In the genomic region with DNA sequence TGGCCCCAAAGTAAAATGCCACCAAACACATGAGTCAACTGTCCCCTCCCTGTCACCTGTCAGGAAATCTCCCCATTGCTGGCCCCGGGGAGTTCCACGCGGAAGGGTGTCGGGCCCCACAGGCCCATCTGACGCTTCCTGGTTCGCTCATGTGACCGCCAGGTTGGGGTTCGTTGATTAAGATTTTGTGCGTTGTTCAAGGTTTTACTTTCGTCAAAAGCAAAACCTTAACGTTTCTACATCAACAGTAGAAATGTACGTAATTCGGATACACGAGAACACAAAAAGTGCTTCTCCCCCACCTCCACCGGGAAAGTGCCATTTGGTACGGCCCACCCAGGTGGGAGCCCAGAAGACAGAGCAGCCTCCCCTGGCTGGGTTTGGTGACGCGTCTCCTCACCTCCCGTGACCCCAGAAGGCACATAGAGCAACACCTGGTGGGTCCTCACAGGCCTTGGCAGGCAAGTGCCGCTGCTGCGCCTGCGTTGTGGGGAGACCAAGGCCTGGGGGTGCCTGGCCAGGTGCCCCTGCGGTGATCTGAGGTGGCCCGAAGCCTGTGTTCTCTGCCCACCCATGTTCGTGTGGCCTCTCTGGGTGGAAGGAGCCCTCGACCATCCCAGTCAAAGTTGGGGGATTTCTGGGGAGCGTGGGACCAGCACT, we compare ENCODE assay signal across 8 cellular contexts.
DNase-seq lines count a peak whose midpoint lies in the region; ATAC-seq lines count a peak whose summit lies in the region.

No MANE protein-coding gene starts in this region.

- H2BK12ac ChIP-seq in trophoblast cell (ENCODE audit: low read length) = peak overlapping the region; percentile 3

- no peak overlapping the region for H3K27ac Mint-ChIP-seq in activated T-helper 2 cell treated with anti-CD3 and anti-CD28 coated beads, Interferon-gamma antibody, Interleukin-2, Interleukin-4, amounts not matched to agents 10 μg/mL and 5 μg/mL and 100 μg/mL, durations not matched to agents 14 hours and 24 hours and 36 hours

- no peak overlapping the region for H3K4me2 ChIP-seq in trophoblast cell (ENCODE audit: low read length)

- H3K14ac ChIP-seq in trophoblast cell (ENCODE audit: low read length) = peak overlapping the region; percentile 16

- no peak overlapping the region for H3K9ac ChIP-seq in trophoblast cell (ENCODE audit: low read length)

- H3K27ac ChIP-seq in trophoblast cell (ENCODE audit: low read depth, low read length) = peak overlapping the region; percentile 55

- no peak overlapping the region for H2AFZ ChIP-seq in trophoblast cell (ENCODE audit: insufficient read depth, low read length, poor library complexity)

- peak; percentile 84 for DNase-seq in activated CD8-positive, alpha-beta memory T cell treated with anti-CD3 and anti-CD28 coated beads, Interleukin-2, amount 50 U/mL, for 1 hour (ENCODE audit: extremely low read depth)
- DNase-seq in trophoblast cell (no peak), Ammon's horn (ENCODE audit: low spot score) (no peak), putamen (ENCODE audit: low spot score) (no peak), AML-193 (lab: John Stamatoyannopoulos, UW) (no peak)
- no peak for DNase-seq in activated T-helper 2 cell treated with anti-CD3 and anti-CD28 coated beads, Interferon-gamma antibody, Interleukin-2, Interleukin-4, amounts not matched to agents 10 μg/mL and 5 μg/mL and 100 μg/mL, durations not matched to agents 14 hours and 24 hours and 36 hours (ENCODE audit: low spot score)

- H3K9me3 ChIP-seq in trophoblast cell (ENCODE audit: insufficient read depth, low read depth, low read length) = no peaks in the 10 kb centered on the region

- no peak overlapping the region for H3K4ac ChIP-seq in trophoblast cell (ENCODE audit: low read depth, low read length)

- peaks cover 29% of the 10 kb centered on the region for H3K79me1 ChIP-seq in trophoblast cell (ENCODE audit: low read length)

- no peak overlapping the region for H4K8ac ChIP-seq in trophoblast cell (ENCODE audit: low read depth, low read length)

- peaks cover 45 to 64% of the 10 kb centered on the region in 2 experiments for H3K4me1 ChIP-seq in trophoblast cell (ENCODE audit: control insufficient read depth in 1 of 2, insufficient read depth in 2 of 2, low read length in 2 of 2)

- H2AK5ac ChIP-seq in trophoblast cell (ENCODE audit: low read length) = no peak overlapping the region

- peaks cover 18% of the 10 kb centered on the region for H3K79me2 ChIP-seq in trophoblast cell (ENCODE audit: control insufficient read depth, insufficient read depth, low read length, poor library complexity)

- H3K18ac ChIP-seq in trophoblast cell (ENCODE audit: low read length) = peak overlapping the region; percentile 31

- no CpG with 5 or more reads among the region's 27 CpGs for WGBS in trophoblast cell (ENCODE audit: extremely low coverage, insufficient coverage, insufficient read length)

- H3K36me3 Mint-ChIP-seq in activated T-helper 2 cell treated with anti-CD3 and anti-CD28 coated beads, Interferon-gamma antibody, Interleukin-2, Interleukin-4, amounts not matched to agents 10 μg/mL and 5 μg/mL and 100 μg/mL, durations not matched to agents 14 hours and 24 hours and 36 hours (ENCODE audit: low read depth) = peaks cover 15% of the 10 kb centered on the region

- peaks cover 37 to 45% of the 10 kb centered on the region in 2 experiments for H3K36me3 ChIP-seq in trophoblast cell (ENCODE audit: control insufficient read depth in 1 of 2, insufficient read depth in 2 of 2, low read length in 2 of 2)

- peak overlapping the region; percentile 1 for H2BK120ac ChIP-seq in trophoblast cell (ENCODE audit: insufficient read depth, low read length, poor library complexity)

- H3K4me3 Mint-ChIP-seq in activated T-helper 2 cell treated with anti-CD3 and anti-CD28 coated beads, Interferon-gamma antibody, Interleukin-2, Interleukin-4, amounts not matched to agents 10 μg/mL and 5 μg/mL and 100 μg/mL, durations not matched to agents 14 hours and 24 hours and 36 hours (ENCODE audit: low read depth) = no peak overlapping the region

- no peaks in the 10 kb centered on the region for H3K27me3 ChIP-seq in trophoblast cell (ENCODE audit: insufficient read depth, low read length)

- no peak overlapping the region for H4K12ac ChIP-seq in trophoblast cell (ENCODE audit: low read depth, low read length)

- peak overlapping the region; percentile 10 for H2BK5ac ChIP-seq in trophoblast cell (ENCODE audit: low read depth, low read length, poor library complexity)

- intact Hi-C loops in activated T-helper 2 cell treated with anti-CD3 and anti-CD28 coated beads, Interferon-gamma antibody, Interleukin-2, Interleukin-4, amounts not matched to agents 10 μg/mL and 5 μg/mL and 100 μg/mL, durations not matched to agents 14 hours and 24 hours and 36 hours (cut with micrococcal nuclease) = no loop called here

- H3K27me3 Mint-ChIP-seq in activated T-helper 2 cell treated with anti-CD3 and anti-CD28 coated beads, Interferon-gamma antibody, Interleukin-2, Interleukin-4, amounts not matched to agents 10 μg/mL and 5 μg/mL and 100 μg/mL, durations not matched to agents 14 hours and 24 hours and 36 hours (ENCODE audit: low read depth) = no peaks in the 10 kb centered on the region

- H3K9me3 Mint-ChIP-seq in activated T-helper 2 cell treated with anti-CD3 and anti-CD28 coated beads, Interferon-gamma antibody, Interleukin-2, Interleukin-4, amounts not matched to agents 10 μg/mL and 5 μg/mL and 100 μg/mL, durations not matched to agents 14 hours and 24 hours and 36 hours = no peaks in the 10 kb centered on the region

- H4K91ac ChIP-seq in trophoblast cell (ENCODE audit: low read depth, low read length) = peak overlapping the region; percentile 47

- ATAC-seq in GM18907 (IDR thresholded peaks at IDR 0.05; ENCODE audit: unreplicated experiment) (peak; percentile 36), HG03135 (IDR thresholded peaks at IDR 0.05; ENCODE audit: unreplicated experiment) (peak; percentile 41)

- no peak overlapping the region for H3K4me3 ChIP-seq in trophoblast cell (ENCODE audit: low read depth, low read length)

- H3K4me1 Mint-ChIP-seq in activated T-helper 2 cell treated with anti-CD3 and anti-CD28 coated beads, Interferon-gamma antibody, Interleukin-2, Interleukin-4, amounts not matched to agents 10 μg/mL and 5 μg/mL and 100 μg/mL, durations not matched to agents 14 hours and 24 hours and 36 hours (ENCODE audit: low read depth) = peaks cover 3% of the 10 kb centered on the region

- no peak overlapping the region for H3K23ac ChIP-seq in trophoblast cell (ENCODE audit: low read length)
